ENCODE assay signal across 9 cellular contexts in genomic region chr7:150941983-150942590, GRCh38.
A peak's percentile ranks its signal among the peaks of the same experiment; 100 is the strongest.
DNase-seq lines count a peak whose midpoint lies in the region; ATAC-seq and TF ChIP-seq lines count a peak whose summit lies in the region.
"Had no signal": no experiment of that assay in that cellular context is flagged by ENCODE, and none has a peak within 500 bp of the region (broad histone marks: within the 10 kb centered on the region; RNA-seq: fewer than 3 reads in every experiment).

No MANE protein-coding gene starts in this region.

- H3K4me1 ChIP-seq in effector memory CD4-positive, alpha-beta T cell (ENCODE audit: control insufficient read depth, insufficient read depth, low read length, poor library complexity, severe bottlenecking), result peaks cover 33% of the 10 kb centered on the region

- H3K4me3 ChIP-seq in effector memory CD4-positive, alpha-beta T cell (ENCODE audit: insufficient read depth, low read depth, low read length, poor library complexity, severe bottlenecking), result no peak overlapping the region

- no peaks in the 10 kb centered on the region for H3K9me3 ChIP-seq in effector memory CD4-positive, alpha-beta T cell (ENCODE audit: control insufficient read depth, low read length)

- no peaks in the 10 kb centered on the region for H3K36me3 ChIP-seq in effector memory CD4-positive, alpha-beta T cell (ENCODE audit: control insufficient read depth, insufficient read depth, low read length)

- ATAC-seq in SK-N-SH treated with all-trans-retinoic acid at 6 μM for 48 hours (peak; percentile 7; the same call in 1 of the 3 replicates), HG03354 (IDR thresholded peaks at IDR 0.05; ENCODE audit: poor library complexity, severe bottlenecking, unreplicated experiment) (no peak), HG03175 (IDR thresholded peaks at IDR 0.05; ENCODE audit: unreplicated experiment) (no peak)

- DNase-seq in activated T-cell treated with anti-CD3 and anti-CD28 coated beads for 1 hour (ENCODE audit: low read depth), result peak; percentile 20
- no peak for DNase-seq in activated T-cell treated with anti-CD3 and anti-CD28 coated beads for 4 hours
- peak in 2 of 3 donors; percentile 12 to 31 for DNase-seq in effector memory CD4-positive, alpha-beta T cell
- peak; percentile 45 for DNase-seq in stimulated activated CD4-positive, alpha-beta T cell treated with anti-CD3 and anti-CD28 coated beads, Interleukin-1b, Interleukin-23, amount 100 ng/mL, for 48 hours
- no peak for DNase-seq in CD1c-positive myeloid dendritic cell (ENCODE audit: extremely low spot score)

- H3K27me3 ChIP-seq in effector memory CD4-positive, alpha-beta T cell (replicated peaks; ENCODE audit: control insufficient read depth, insufficient read depth, low read length, poor library complexity, severe bottlenecking), result no peaks in the 10 kb centered on the region

- H3K27ac ChIP-seq in effector memory CD4-positive, alpha-beta T cell (ENCODE audit: insufficient read depth, low read length, poor library complexity, severe bottlenecking), result no peak overlapping the region
- H3K27ac ChIP-seq: C4-2B had no signal

TF ChIP-seq in SK-N-SH treated with all-trans-retinoic acid at 6 μM for 48 hours, 23 proteins besides CTCF, POLR2A, EP300 and RAD21:
- TF ChIP-seq CSDC2 (CRISPR knock-in tag; IDR thresholded peaks at IDR 0.05) (no peak), ZFP3 (CRISPR knock-in tag; IDR thresholded peaks at IDR 0.05) (no peak), ZNF565 (CRISPR knock-in tag; conservative IDR thresholded peaks at IDR 0.05; ENCODE audit: low read depth) (no peak), CREB5 (CRISPR knock-in tag; IDR thresholded peaks at IDR 0.05; ENCODE audit: low read depth) (no peak), TOX (CRISPR knock-in tag; IDR thresholded peaks at IDR 0.05; ENCODE audit: borderline replicate concordance) (no peak), SNAI2 (CRISPR knock-in tag; IDR thresholded peaks at IDR 0.05) (no peak), OSR1 (CRISPR knock-in tag; IDR thresholded peaks at IDR 0.05) (no peak), POU6F1 (CRISPR knock-in tag; IDR thresholded peaks at IDR 0.05; ENCODE audit: borderline replicate concordance, low read depth) (no peak), ZFP30 (CRISPR knock-in tag; IDR thresholded peaks at IDR 0.05) (no peak), GLIS3 (CRISPR knock-in tag; IDR thresholded peaks at IDR 0.05) (no peak), ESRRG (CRISPR knock-in tag; IDR thresholded peaks at IDR 0.05) (no peak), ARNTL (CRISPR knock-in tag; IDR thresholded peaks at IDR 0.05; ENCODE audit: borderline replicate concordance, low read depth) (no peak), BACH2 (CRISPR knock-in tag; IDR thresholded peaks at IDR 0.05; ENCODE audit: borderline replicate concordance) (no peak), ISL1 (CRISPR knock-in tag; IDR thresholded peaks at IDR 0.05) (no peak), TCF4 (CRISPR knock-in tag; IDR thresholded peaks at IDR 0.05; ENCODE audit: borderline replicate concordance) (no peak), PPARA (CRISPR knock-in tag; IDR thresholded peaks at IDR 0.05; ENCODE audit: borderline replicate concordance) (no peak)
- TF ChIP-seq, protein P1, sequence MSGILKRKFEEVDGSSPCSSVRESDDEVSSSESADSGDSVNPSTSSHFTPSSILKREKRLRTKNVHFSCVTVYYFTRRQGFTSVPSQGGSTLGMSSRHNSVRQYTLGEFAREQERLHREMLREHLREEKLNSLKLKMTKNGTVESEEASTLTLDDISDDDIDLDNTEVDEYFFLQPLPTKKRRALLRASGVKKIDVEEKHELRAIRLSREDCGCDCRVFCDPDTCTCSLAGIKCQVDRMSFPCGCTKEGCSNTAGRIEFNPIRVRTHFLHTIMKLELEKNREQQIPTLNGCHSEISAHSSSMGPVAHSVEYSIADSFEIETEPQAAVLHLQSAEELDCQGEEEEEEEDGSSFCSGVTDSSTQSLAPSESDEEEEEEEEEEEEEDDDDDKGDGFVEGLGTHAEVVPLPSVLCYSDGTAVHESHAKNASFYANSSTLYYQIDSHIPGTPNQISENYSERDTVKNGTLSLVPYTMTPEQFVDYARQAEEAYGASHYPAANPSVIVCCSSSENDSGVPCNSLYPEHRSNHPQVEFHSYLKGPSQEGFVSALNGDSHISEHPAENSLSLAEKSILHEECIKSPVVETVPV (CRISPR knock-in tag; IDR thresholded peaks at IDR 0.05), result no peak

Comparison
In these comparisons a context has a peak if more than half of its experiments do, and no peak if none do; other contexts are left out.
1. DNase-seq: peak in activated T-cell treated with anti-CD3 and anti-CD28 coated beads for 1 hour (single experiment), effector memory CD4-positive, alpha-beta T cell (2 of 3) and stimulated activated CD4-positive, alpha-beta T cell treated with anti-CD3 and anti-CD28 coated beads, Interleukin-1b, Interleukin-23, amount 100 ng/mL, for 48 hours (single experiment); none in activated T-cell treated with anti-CD3 and anti-CD28 coated beads for 4 hours (single experiment) and CD1c-positive myeloid dendritic cell (single experiment).